1 cellular context compared by ENCODE assay signal in genomic region chr7:87445897-87446296, GRCh38.
TF ChIP-seq lines count a peak whose summit lies in the region.

No MANE protein-coding gene starts in this region.

TF ChIP-seq in GM12878, 131 proteins besides CTCF, POLR2A, EP300 and RAD21 (continued from another document and continues in another):
- TF ChIP-seq ZBTB40 (IDR thresholded peaks at IDR 0.05; ENCODE audit: borderline replicate concordance) (no peak), PBX3 (IDR thresholded peaks at IDR 0.05; ENCODE audit: insufficient replicate concordance, low read depth, low read length) (no peak), STAT3 (IDR thresholded peaks at IDR 0.05; ENCODE audit: low read depth, low read length) (no peak), SUPT20H (IDR thresholded peaks at IDR 0.05; ENCODE audit: borderline replicate concordance, control insufficient read depth, low read depth, low read length) (no peak), HDAC6 (IDR thresholded peaks at IDR 0.05; ENCODE audit: unreplicated experiment) (no peak), SMARCA5 (IDR thresholded peaks at IDR 0.05) (0 out of 2 replicates have a peak, but pooled peaks have one; percentile 45), ATF3 (IDR thresholded peaks at IDR 0.05; ENCODE audit: borderline replicate concordance, extremely low read depth, low read depth, low read length) (no peak), MEF2B (IDR thresholded peaks at IDR 0.05; ENCODE audit: partially characterized antibody, poor library complexity, severe bottlenecking) (peak; percentile 75), FOXK2 (IDR thresholded peaks at IDR 0.05) (no peak), PKNOX1 (IDR thresholded peaks at IDR 0.05) (peak; percentile 37; the same call in 1 of the 2 replicates), NKRF (conservative IDR thresholded peaks at IDR 0.05) (no peak), SKIL (IDR thresholded peaks at IDR 0.05; ENCODE audit: low read depth, poor library complexity, severe bottlenecking) (peak; percentile 88), TAF1 (IDR thresholded peaks at IDR 0.05; ENCODE audit: borderline replicate concordance, low read depth, low read length) (no peak), MYB (IDR thresholded peaks at IDR 0.05; ENCODE audit: borderline replicate concordance, low read depth, low read length) (no peak), SRF (IDR thresholded peaks at IDR 0.05; ENCODE audit: low read depth in 2 of 2, low read length in 2 of 2) (no peak), POLR2AphosphoS2 (IDR thresholded peaks at IDR 0.05; ENCODE audit: low read depth, low read length) (no peak), NFYA (IDR thresholded peaks at IDR 0.05; ENCODE audit: borderline replicate concordance, low read depth, low read length) (no peak), ZBED1 (IDR thresholded peaks at IDR 0.05; ENCODE audit: borderline replicate concordance) (no peak; the same call in 1 of the 2 replicates), RAD51 (IDR thresholded peaks at IDR 0.05) (no peak), USF1 (IDR thresholded peaks at IDR 0.05; ENCODE audit: borderline replicate concordance, extremely low read length, insufficient read depth, low read depth, low read length) (no peak), CHD4 (IDR thresholded peaks at IDR 0.05) (no peak), NFXL1 (IDR thresholded peaks at IDR 0.05; ENCODE audit: borderline replicate concordance) (no peak), IKZF2 (IDR thresholded peaks at IDR 0.05) (peak; percentile 91 to 92), NR2C1 (IDR thresholded peaks at IDR 0.05) (no peak), PRDM15 (CRISPR knock-in tag; IDR thresholded peaks at IDR 0.05) (no peak), ZBTB33 (IDR thresholded peaks at IDR 0.05) (no peak), CEBPB (IDR thresholded peaks at IDR 0.05; ENCODE audit: borderline replicate concordance in 1 of 2, low read depth in 2 of 2, low read length in 2 of 2) (no peak), EZH2 (IDR thresholded peaks at IDR 0.05; ENCODE audit: borderline replicate concordance, control insufficient read depth, low read depth, low read length) (no peak), ZBTB11 (CRISPR knock-in tag; IDR thresholded peaks at IDR 0.05) (no peak), RELB (IDR thresholded peaks at IDR 0.05; ENCODE audit: low read depth) (peak; percentile 75), BRCA1 (IDR thresholded peaks at IDR 0.05; ENCODE audit: low read depth, low read length) (no peak), JUND (IDR thresholded peaks at IDR 0.05; ENCODE audit: low read depth, low read length) (no peak)
